In genomic region chr10:5507649-5508131, GRCh38 we compare ENCODE assay signal across 22 cellular contexts. TPM values are rescaled to one million over a fixed set of nuclear protein-coding genes. Genes with fewer than 3 reads are reported as not detected.
"Had no signal": no experiment of that assay in that cellular context is flagged by ENCODE, and none has a peak within 500 bp of the region (broad histone marks: within the 10 kb centered on the region; RNA-seq: fewer than 3 reads in every experiment).

No MANE protein-coding gene starts in this region.

- H3K9me2 ChIP-seq: SK-N-SH had no signal

- DNase-seq: activated B cell treated with CpG ODN at 0.5 μM for 24 hours; activated CD4-positive, alpha-beta T cell treated with anti-CD3 and anti-CD28 coated beads for 48 hours; activated CD8-positive, alpha-beta T cell treated with anti-CD3 and anti-CD28 coated beads for 36 hours; activated naive CD4-positive, alpha-beta T cell; activated T-cell treated with anti-CD3 and anti-CD28 coated beads, Interleukin-2, amount 50 U/mL, for 1 hour; central memory CD4-positive, alpha-beta T cell; heart left ventricle; left lung; mammary epithelial cell; naive thymus-derived CD4-positive, alpha-beta T cell; retina; SK-N-SH; stomach; testis had no signal

- H3K36me3 ChIP-seq: heart left ventricle, left lung, stomach had no signal

- H3K4me2 ChIP-seq: SK-N-SH had no signal

- H3K4me3 ChIP-seq: dorsolateral prefrontal cortex, heart left ventricle, left lung, stomach, testis had no signal

- H3K9ac ChIP-seq: SK-N-SH had no signal

- H3K9me3 ChIP-seq: heart left ventricle, left lung, SK-N-SH, stomach, testis had no signal

- ATAC-seq: activated CD8-positive, alpha-beta T cell treated with anti-CD3 and anti-CD28 coated beads for 36 hours; activated T-helper 17 cell treated with anti-CD3 and anti-CD28 coated beads, Interleukin-2, amount 50 U/mL, for 72 hours; naive thymus-derived CD4-positive, alpha-beta T cell had no signal

- H3K4me1 ChIP-seq: heart left ventricle, testis had no signal

- H3K27me3 ChIP-seq: heart left ventricle, stomach, testis had no signal

- H3K27ac ChIP-seq: dorsolateral prefrontal cortex, epithelial cell of prostate, heart left ventricle, left lung, stomach, testis had no signal

RNA-seq across cellular contexts. Expression of gene CALML5, which starts 8.3 kb away (rescaled TPM):
- total RNA-seq: activated B cell treated with CpG ODN at 0.5 μM for 24 hours; activated CD8-positive, alpha-beta T cell treated with anti-CD3 and anti-CD28 coated beads for 36 hours; activated T-helper 17 cell treated with anti-CD3 and anti-CD28 coated beads, Interleukin-2, amount 50 U/mL, for 72 hours; dorsolateral prefrontal cortex; frontal cortex; heart left ventricle; kidney epithelial cell; left lung; mammary epithelial cell; mucosa of gallbladder; naive thymus-derived CD4-positive, alpha-beta T cell; skeletal muscle tissue; urinary bladder had no signal
- polyA plus RNA-seq: heart left ventricle; naive thymus-derived CD4-positive, alpha-beta T cell; SK-N-SH; urinary bladder had no signal

RNA-seq across cellular contexts. Expression of gene CALML3, which starts 17.1 kb away (rescaled TPM):
- total RNA-seq: activated B cell treated with CpG ODN at 0.5 μM for 24 hours; activated CD8-positive, alpha-beta T cell treated with anti-CD3 and anti-CD28 coated beads for 36 hours; activated T-helper 17 cell treated with anti-CD3 and anti-CD28 coated beads, Interleukin-2, amount 50 U/mL, for 72 hours; heart left ventricle; kidney epithelial cell; left lung; mucosa of gallbladder; naive thymus-derived CD4-positive, alpha-beta T cell; skeletal muscle tissue; stomach; urinary bladder had no signal
- polyA plus RNA-seq: naive thymus-derived CD4-positive, alpha-beta T cell; SK-N-SH; urinary bladder had no signal
